Comparison of ENCODE assay signal across 27 cellular contexts in genomic region chr19:23766951-23767350, GRCh38.
"Had no signal": no experiment of that assay in that cellular context is flagged by ENCODE, and none has a peak within 500 bp of the region (broad histone marks: within the 10 kb centered on the region; RNA-seq: fewer than 3 reads in every experiment).

No MANE protein-coding gene starts in this region.

- ATAC-seq: Panc1 had no signal

- H2AFZ ChIP-seq: PC-9 had no signal

- H3K9me2 ChIP-seq: SK-N-SH had no signal

- H3K4me2 ChIP-seq: PC-9, SK-N-SH had no signal

- H3K27ac ChIP-seq: PC-9, SJSA1 had no signal

- H3K9ac ChIP-seq: SK-N-SH had no signal

- H3K4me1 ChIP-seq: SJSA1 had no signal

- FAIRE-seq: RCC 7860 had no signal

- H3K27me3 ChIP-seq: MG63, SJSA1 had no signal

- DNase-seq: Kasumi-1, KG1, MG63, MV-4-11, NCI-H1092, NCI-H1105, NCI-H1417 treated with DMSO at 0.1 percent for 48 hours, NCI-H1436 treated with DMSO at 0.1 percent for 48 hours, NCI-H1694 treated with DMSO at 0.1 percent for 48 hours, NCI-H187 treated with DMSO at 0.1 percent for 48 hours, NCI-H2029, NCI-H2081, NCI-H2171 treated with DMSO at 0.1 percent for 48 hours, NCI-H226, NCI-H446, NCI-H510A treated with DMSO at 0.1 percent for 48 hours, NCI-H524 treated with DMSO at 0.1 percent for 48 hours, NCI-H526 treated with DMSO at 0.1 percent for 48 hours, NCI-H82, PC-9, Right ventricle myocardium superior, SHP77 treated with DMSO at 0.1 percent for 48 hours, SK-N-SH, SW 1271 had no signal

- H3K4me3 ChIP-seq: MG63, PC-9, SJSA1 had no signal

- H3K36me3 ChIP-seq: MG63, SJSA1 had no signal

- H3K9me3 ChIP-seq: MG63, SK-N-SH had no signal
